In genomic region chr22:44915441-44915840, GRCh38 we compare ENCODE assay signal across 17 cellular contexts.
"Had no signal": no experiment of that assay in that cellular context is flagged by ENCODE, and none has a peak within 500 bp of the region (broad histone marks: within the 10 kb centered on the region; RNA-seq: fewer than 3 reads in every experiment).

No MANE protein-coding gene starts in this region.

- H3K4me3 Mint-ChIP-seq: activated naive CD8-positive, alpha-beta T cell treated with anti-CD3 and anti-CD28 coated beads for 36 hours; dendritic cell treated with granulocyte-macrophage colony-stimulating factor and Interleukin-4, amounts not matched to agents 40 ng/mL and 50 ng/mL, for 4 days; naive B cell; T-cell; T-helper 2 cell treated with Interferon-gamma antibody and Interleukin-4, amounts not matched to agents 5 μg/mL and 100 μg/mL, for 36 hours had no signal

- DNase-seq: activated CD4-positive, alpha-beta T cell treated with anti-CD3 and anti-CD28 coated beads for 1 hour; activated naive CD4-positive, alpha-beta T cell; activated naive CD8-positive, alpha-beta T cell treated with anti-CD3 and anti-CD28 coated beads for 36 hours; activated T-cell treated with anti-CD3 and anti-CD28 coated beads, Interleukin-2, amount 50 U/mL, for 1 hour; amygdala; effector CD4-positive, alpha-beta T cell; erythroblast; foreskin fibroblast; naive B cell; stimulated activated CD4-positive, alpha-beta T cell treated with anti-CD3 and anti-CD28 coated beads, Interleukin-4, amount 100 ng/mL, for 1 hour; stimulated activated naive CD4-positive, alpha-beta T cell; T-cell had no signal

- H3K4me1 Mint-ChIP-seq: activated naive CD8-positive, alpha-beta T cell treated with anti-CD3 and anti-CD28 coated beads for 36 hours; naive B cell; T-cell had no signal

- H3K27ac Mint-ChIP-seq: activated naive CD8-positive, alpha-beta T cell treated with anti-CD3 and anti-CD28 coated beads for 36 hours; dendritic cell treated with granulocyte-macrophage colony-stimulating factor and Interleukin-4, amounts not matched to agents 40 ng/mL and 50 ng/mL, for 4 days; naive B cell; T-cell; T-helper 2 cell treated with Interferon-gamma antibody and Interleukin-4, amounts not matched to agents 5 μg/mL and 100 μg/mL, for 36 hours had no signal

- H3K36me3 ChIP-seq: ovary had no signal

- H3K4me3 ChIP-seq: lung, ovary had no signal

- H3K27ac ChIP-seq: ovary, VCaP had no signal

- H3K27me3 ChIP-seq: ovary had no signal

- ATAC-seq: T-cell had no signal

- H3K27me3 Mint-ChIP-seq: activated naive CD8-positive, alpha-beta T cell treated with anti-CD3 and anti-CD28 coated beads for 36 hours had no signal

- H3K36me3 Mint-ChIP-seq: T-cell had no signal
